22 cellular contexts compared by ENCODE assay signal in genomic region chr4:78476108-78476704, GRCh38.
"Had no signal": no experiment of that assay in that cellular context is flagged by ENCODE, and none has a peak within 500 bp of the region (broad histone marks: within the 10 kb centered on the region; RNA-seq: fewer than 3 reads in every experiment).

No MANE protein-coding gene starts in this region.

- H3K4me1 ChIP-seq: ascending aorta, body of pancreas, Peyer's patch had no signal

- H3K27me3 ChIP-seq: ascending aorta, body of pancreas, Peyer's patch, SJSA1 had no signal

- H3K27ac Mint-ChIP-seq: activated CD4-positive, alpha-beta memory T cell treated with anti-CD3 and anti-CD28 coated beads, Interleukin-2, amount 10 ng/mL, durations not matched to agents 7 days and 5 days; activated CD4-positive, alpha-beta T cell treated with anti-CD3 and anti-CD28 coated beads for 36 hours; activated naive CD4-positive, alpha-beta T cell treated with anti-CD3 and anti-CD28 coated beads, Interleukin-2, amount 50 U/mL, for 24 hours; T-helper 17 cell had no signal

- DNase-seq: activated CD4-positive, alpha-beta memory T cell treated with anti-CD3 and anti-CD28 coated beads, Interleukin-2, amount 10 ng/mL, durations not matched to agents 7 days and 5 days; activated CD4-positive, alpha-beta T cell treated with anti-CD3 and anti-CD28 coated beads for 36 hours; activated CD4-positive, alpha-beta T cell treated with anti-CD3 and anti-CD28 coated beads, Interleukin-2, amount 50 U/mL, for 1 hour; amniotic stem cell; body of pancreas; central memory CD4-positive, alpha-beta T cell; KG1; NCI-H1092; NCI-H1436; NCI-H1694 treated with DMSO at 0.1 percent for 48 hours; NCI-H2029 treated with DMSO at 0.1 percent for 48 hours; NCI-H510A treated with DMSO at 0.1 percent for 48 hours; NCI-H69; NK-92 treated with Interleukin-12 subunit alpha and Interleukin-12 subunit beta, amount 100 ng/mL, for 24 hours; Peyer's patch; SHP77; T-helper 17 cell; T-helper 9 cell; WERI-Rb-1 had no signal

- H3K4me3 ChIP-seq: ascending aorta, body of pancreas, Peyer's patch, SJSA1 had no signal

- H3K4me1 Mint-ChIP-seq: activated CD4-positive, alpha-beta memory T cell treated with anti-CD3 and anti-CD28 coated beads, Interleukin-2, amount 10 ng/mL, durations not matched to agents 7 days and 5 days; activated CD4-positive, alpha-beta T cell treated with anti-CD3 and anti-CD28 coated beads for 36 hours; activated naive CD4-positive, alpha-beta T cell treated with anti-CD3 and anti-CD28 coated beads, Interleukin-2, amount 50 U/mL, for 24 hours; T-helper 17 cell had no signal

- H3K27ac ChIP-seq: ascending aorta, body of pancreas, Peyer's patch, SJSA1, WERI-Rb-1 had no signal

- H3K27me3 Mint-ChIP-seq: T-helper 17 cell had no signal

- H3K4me3 Mint-ChIP-seq: activated CD4-positive, alpha-beta memory T cell treated with anti-CD3 and anti-CD28 coated beads, Interleukin-2, amount 10 ng/mL, durations not matched to agents 7 days and 5 days; activated CD4-positive, alpha-beta T cell treated with anti-CD3 and anti-CD28 coated beads for 36 hours; activated naive CD4-positive, alpha-beta T cell treated with anti-CD3 and anti-CD28 coated beads, Interleukin-2, amount 50 U/mL, for 24 hours; T-helper 17 cell had no signal

- ATAC-seq: activated CD4-positive, alpha-beta T cell treated with anti-CD3 and anti-CD28 coated beads for 36 hours; body of pancreas; T-helper 17 cell had no signal

- H3K36me3 ChIP-seq: ascending aorta, Peyer's patch, SJSA1, WERI-Rb-1 had no signal

- H3K9me3 ChIP-seq: ascending aorta, body of pancreas, Peyer's patch, SJSA1 had no signal

- H3K9me3 Mint-ChIP-seq: activated CD4-positive, alpha-beta memory T cell treated with anti-CD3 and anti-CD28 coated beads, Interleukin-2, amount 10 ng/mL, durations not matched to agents 7 days and 5 days; activated naive CD4-positive, alpha-beta T cell treated with anti-CD3 and anti-CD28 coated beads, Interleukin-2, amount 50 U/mL, for 24 hours had no signal

- H3K36me3 Mint-ChIP-seq: activated naive CD4-positive, alpha-beta T cell treated with anti-CD3 and anti-CD28 coated beads, Interleukin-2, amount 50 U/mL, for 24 hours had no signal
